24 cellular contexts compared by ENCODE assay signal in the genomic region with DNA sequence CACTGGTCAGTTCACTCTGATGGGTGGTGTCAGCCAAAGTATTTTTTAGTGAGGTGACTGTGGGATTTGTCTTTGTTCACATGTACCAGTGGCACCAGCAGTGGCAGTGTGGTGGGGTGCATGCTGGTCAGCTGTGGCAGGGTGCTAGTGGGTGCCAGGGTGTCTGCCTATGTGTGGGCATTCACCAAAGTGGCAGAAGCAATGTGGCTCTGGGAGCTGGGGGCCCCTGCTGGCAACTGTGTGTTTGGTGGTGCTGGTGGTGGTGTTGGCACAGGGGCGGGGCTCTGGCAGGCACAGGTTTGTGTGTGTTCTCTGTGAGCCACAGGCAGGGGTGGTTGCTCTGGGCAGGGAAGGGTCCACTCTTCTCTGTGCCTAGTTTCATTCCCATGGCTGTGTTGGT.
"Had no signal": no experiment of that assay in that cellular context is flagged by ENCODE, and none has a peak within 500 bp of the region (broad histone marks: within the 10 kb centered on the region; RNA-seq: fewer than 3 reads in every experiment).

No MANE protein-coding gene starts in this region.

- H3K27ac Mint-ChIP-seq: natural killer cell treated with Interleukin-12 subunit alpha and Interleukin-12 subunit beta and Interleukin-15 and Interleukin-18, amount 100 ng/mL, for 72 hours; progenitor cell of endocrine pancreas; stimulated activated naive B cell treated with anti-CD40 and anti-IgM and Interleukin-4, amounts not matched to agents 10 μg/mL and 1 μg/mL and 100 μg/mL, for 72 hours; stimulated activated naive CD8-positive, alpha-beta T cell treated with anti-CD3 and anti-CD28 coated beads, Interleukin-15, Interleukin-2, amounts not matched to agents 100 ng/mL and 50 ng/mL, for 24 hours; type B pancreatic cell had no signal

- H3K27me3 Mint-ChIP-seq: natural killer cell treated with Interleukin-12 subunit alpha and Interleukin-12 subunit beta and Interleukin-15 and Interleukin-18, amount 100 ng/mL, for 72 hours; stimulated activated naive B cell treated with anti-CD40 and anti-IgM and Interleukin-4, amounts not matched to agents 10 μg/mL and 1 μg/mL and 100 μg/mL, for 72 hours; stimulated activated naive CD8-positive, alpha-beta T cell treated with anti-CD3 and anti-CD28 coated beads, Interleukin-15, Interleukin-2, amounts not matched to agents 100 ng/mL and 50 ng/mL, for 24 hours had no signal

- H3K9me3 ChIP-seq: right lobe of liver, uterus had no signal

- H3K4me3 ChIP-seq: heart right ventricle, hepatocyte, left ventricle myocardium inferior, lung, mucosa of descending colon, right atrium auricular region, right lobe of liver, smooth muscle cell, tibial nerve, uterus had no signal

- H3K36me3 ChIP-seq: heart right ventricle, left ventricle myocardium inferior, right atrium auricular region, right lobe of liver, tibial nerve, uterus had no signal

- H3K4me3 Mint-ChIP-seq: naive thymus-derived CD4-positive, alpha-beta T cell; natural killer cell treated with Interleukin-12 subunit alpha and Interleukin-12 subunit beta and Interleukin-15 and Interleukin-18, amount 100 ng/mL, for 72 hours; stimulated activated naive B cell treated with anti-CD40 and anti-IgM and Interleukin-4, amounts not matched to agents 10 μg/mL and 1 μg/mL and 100 μg/mL, for 72 hours; stimulated activated naive CD8-positive, alpha-beta T cell treated with anti-CD3 and anti-CD28 coated beads, Interleukin-15, Interleukin-2, amounts not matched to agents 100 ng/mL and 50 ng/mL, for 24 hours; type B pancreatic cell had no signal

- H3K4me1 ChIP-seq: heart right ventricle, left ventricle myocardium inferior, parathyroid adenoma, right atrium auricular region, right lobe of liver, tibial nerve, uterus had no signal

- H3K36me3 Mint-ChIP-seq: stimulated activated naive B cell treated with anti-CD40 and anti-IgM and Interleukin-4, amounts not matched to agents 10 μg/mL and 1 μg/mL and 100 μg/mL, for 72 hours; type B pancreatic cell had no signal

- H2AFZ ChIP-seq: hepatocyte, parathyroid adenoma had no signal

- H3K9ac ChIP-seq: parathyroid adenoma had no signal

- H3K27me3 ChIP-seq: heart right ventricle, hepatocyte, right atrium auricular region, right lobe of liver, tibial nerve, uterus had no signal

- DNase-seq: heart right ventricle; islet precursor cell; left ventricle myocardium inferior; midbrain; mucosa of descending colon; naive thymus-derived CD4-positive, alpha-beta T cell; nucleus accumbens; right lobe of liver; stimulated activated CD4-positive, alpha-beta T cell treated with anti-CD3 and anti-CD28 coated beads, Interleukin-1b, Interleukin-23, amount 100 ng/mL, for 48 hours; stimulated activated CD4-positive, alpha-beta T cell treated with anti-CD3 and anti-CD28 coated beads, Interleukin-2, amount 100 ng/mL, for 48 hours; stimulated activated CD4-positive, alpha-beta T cell treated with anti-CD3 and anti-CD28 coated beads, Interleukin-4, amount 100 ng/mL, for 4 hours; stimulated activated naive B cell treated with anti-CD40 and anti-IgM and Interleukin-4, amounts not matched to agents 10 μg/mL and 1 μg/mL and 100 μg/mL, for 72 hours; substantia nigra; uterus had no signal

- ATAC-seq: mucosa of descending colon; naive thymus-derived CD4-positive, alpha-beta T cell; stimulated activated naive B cell treated with anti-CD40 and anti-IgM and Interleukin-4, amounts not matched to agents 10 μg/mL and 1 μg/mL and 100 μg/mL, for 72 hours had no signal

- H3K4me2 ChIP-seq: hepatocyte, smooth muscle cell had no signal

- H3K79me2 ChIP-seq: hepatocyte, parathyroid adenoma had no signal

- H3K27ac ChIP-seq: heart right ventricle, hepatocyte, left ventricle myocardium inferior, parathyroid adenoma, right atrium auricular region, right lobe of liver, tibial nerve, uterus had no signal

- H3K4me1 Mint-ChIP-seq: naive thymus-derived CD4-positive, alpha-beta T cell; stimulated activated naive B cell treated with anti-CD40 and anti-IgM and Interleukin-4, amounts not matched to agents 10 μg/mL and 1 μg/mL and 100 μg/mL, for 72 hours had no signal
